ENCODE assay signal across 17 cellular contexts in the genomic region with DNA sequence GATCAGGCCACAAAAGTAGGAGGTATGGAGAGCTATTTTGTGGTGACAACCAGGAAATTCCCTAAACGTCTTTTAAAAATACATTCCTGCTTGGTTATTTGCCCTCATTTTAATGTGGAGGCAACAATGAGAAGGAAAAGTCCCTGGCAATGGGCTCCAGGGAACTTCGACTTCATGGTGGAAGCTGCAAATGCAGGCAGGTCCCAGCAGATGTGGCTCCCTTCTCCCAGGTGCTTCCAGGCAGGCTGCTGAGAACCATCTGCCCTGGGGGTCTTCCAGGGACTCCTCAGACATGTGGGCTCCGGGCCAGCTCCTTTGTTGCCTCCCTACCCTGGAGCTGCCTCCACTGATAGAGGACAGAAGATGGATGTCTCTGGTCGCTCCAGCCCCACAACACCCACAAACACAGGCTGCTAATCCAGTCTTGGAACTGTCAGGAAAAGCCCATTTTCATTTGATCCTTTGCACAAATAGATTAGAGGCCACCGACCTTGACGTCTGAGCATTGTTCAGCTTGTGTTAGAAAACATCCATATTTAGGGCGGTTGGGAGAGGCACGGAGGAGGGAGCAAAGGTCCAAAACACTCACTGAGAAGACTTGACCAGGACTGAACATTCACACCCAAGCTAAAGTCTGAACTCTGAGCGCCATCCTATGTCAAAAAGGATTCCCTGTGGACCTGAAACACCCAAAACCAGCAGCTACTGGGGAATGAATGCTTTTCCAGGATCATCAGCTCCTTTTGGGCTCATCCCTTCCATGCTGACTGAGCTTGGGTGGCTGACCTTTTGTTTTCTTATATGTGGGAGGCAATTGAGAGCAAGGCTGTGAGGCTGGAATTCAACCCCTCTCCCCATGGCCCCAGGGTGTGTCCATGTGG. TPM values are rescaled to one million over a fixed set of nuclear protein-coding genes. Genes with fewer than 3 reads are reported as not detected.
DNase-seq lines count a peak whose midpoint lies in the region; ATAC-seq and TF ChIP-seq lines count a peak whose summit lies in the region.
"Had no signal": no experiment of that assay in that cellular context is flagged by ENCODE, and none has a peak within 500 bp of the region (broad histone marks: within the 10 kb centered on the region; RNA-seq: fewer than 3 reads in every experiment).

No MANE protein-coding gene starts in this region.

- TF ChIP-seq POLR2A in testis (IDR thresholded peaks at IDR 0.05): no peak

- H3K9me3 ChIP-seq in testis: no peaks in the 10 kb centered on the region
- H3K9me3 ChIP-seq: gastroesophageal sphincter, upper lobe of right lung had no signal

- peaks cover 1% of the 10 kb centered on the region for H3K27me3 ChIP-seq in brain microvascular endothelial cell (replicated peaks)
- no peaks in the 10 kb centered on the region for H3K27me3 ChIP-seq in testis
- H3K27me3 ChIP-seq: gastroesophageal sphincter, upper lobe of right lung had no signal

- TF ChIP-seq CTCF in brain microvascular endothelial cell (IDR thresholded peaks at IDR 0.05; ENCODE audit: low read depth, low read length, missing control alignments): peak; percentile 21
- TF ChIP-seq CTCF in testis (IDR thresholded peaks at IDR 0.05): no peak

- WGBS in testis, 2 donors: 39 to 43% methylated on average over 9 of the region's 9 CpGs

- in situ Hi-C loops in brain microvascular endothelial cell (cut with HindIII; ENCODE audit: low pct_ligation_motif_present, low sequenced_read_pairs): no loop called here

- intact Hi-C loops in testis (cut with DNase I; ENCODE audit: low total_unique reads) (no loop called here), posterior vena cava (cut with DNase I) (no loop called here)

- peak; percentile 22 for DNase-seq in activated effector memory CD4-positive, alpha-beta T cell treated with anti-CD3 and anti-CD28 coated beads, Interleukin-2, amount 50 U/mL, for 16 hours
- no peak for DNase-seq in activated effector memory CD4-positive, alpha-beta T cell treated with Interleukin-2 at 50 U/mL for 16 hours
- DNase-seq in brain microvascular endothelial cell: no peak
- peak; percentile 65 for DNase-seq in left kidney (ENCODE audit: low read depth, low spot score)
- DNase-seq in testis: peak; percentile 17
- DNase-seq in posterior vena cava (ENCODE audit: low spot score): no peak
- DNase-seq: activated B cell treated with CpG ODN at 0.5 μM for 24 hours; activated CD8-positive, alpha-beta memory T cell treated with anti-CD3 and anti-CD28 coated beads, Interleukin-2, amount 50 U/mL, for 4 hours; activated naive CD8-positive, alpha-beta T cell treated with anti-CD3 and anti-CD28 coated beads, Interleukin-2, amount 10 ng/mL, durations not matched to agents 7 days and 5 days; DMS153; NCI-H2029; upper lobe of right lung had no signal

- H3K4me1 ChIP-seq in testis: peaks cover 15% of the 10 kb centered on the region

- no peak overlapping the region for H3K4me3 ChIP-seq in brain microvascular endothelial cell (ENCODE audit: low read depth, low read length)
- no peak overlapping the region for H3K4me3 ChIP-seq in testis
- H3K4me3 ChIP-seq: gastroesophageal sphincter, SK-N-MC, upper lobe of right lung had no signal

- H3K27ac ChIP-seq in brain microvascular endothelial cell (no peak overlapping the region), testis (no peak overlapping the region)
- H3K27ac ChIP-seq: gastroesophageal sphincter, SK-N-MC, upper lobe of right lung had no signal

- no peak for ATAC-seq in GM18870 (IDR thresholded peaks at IDR 0.05; ENCODE audit: unreplicated experiment)
- no peak for ATAC-seq in HG02571 (IDR thresholded peaks at IDR 0.05; ENCODE audit: unreplicated experiment)
- ATAC-seq: gastroesophageal sphincter had no signal

- no peaks in the 10 kb centered on the region for H3K36me3 ChIP-seq in brain microvascular endothelial cell (replicated peaks)
- no peaks in the 10 kb centered on the region for H3K36me3 ChIP-seq in testis (ENCODE audit: low read depth, missing control alignments)
- H3K36me3 ChIP-seq: gastroesophageal sphincter, upper lobe of right lung had no signal

RNA-seq across cellular contexts. Expression of a gene that starts 30.2 kb away (rescaled TPM):
- total RNA-seq in testis (1 to 10 TPM; 2.2 to 2.5 TPM), posterior vena cava (100 to 1,000 TPM in 1 of 2 donors, 10 to 100 TPM in 1; 87.8 to 102 TPM)
- 5.3 TPM for polyA plus RNA-seq in testis (ENCODE audit: insufficient read depth, low read depth, low replicate concordance)
- total RNA-seq: activated B cell treated with CpG ODN at 0.5 μM for 24 hours; activated naive CD8-positive, alpha-beta T cell treated with anti-CD3 and anti-CD28 coated beads, Interleukin-2, amount 10 ng/mL, durations not matched to agents 7 days and 5 days had no signal
- polyA plus RNA-seq: IgD-negative memory B cell had no signal

Comparison
In these comparisons a context has a peak if more than half of its experiments do, and no peak if none do; other contexts are left out.
1. DNase-seq: peak in activated effector memory CD4-positive, alpha-beta T cell treated with anti-CD3 and anti-CD28 coated beads, Interleukin-2, amount 50 U/mL, for 16 hours (single experiment), left kidney (single experiment) and testis (single experiment); none in activated effector memory CD4-positive, alpha-beta T cell treated with Interleukin-2 at 50 U/mL for 16 hours (single experiment), brain microvascular endothelial cell (single experiment) and posterior vena cava (single experiment).
2. RNA of a gene that starts 30.2 kb away (total RNA-seq): 87.8 to 102 TPM in posterior vena cava; 2.2 to 2.5 TPM in testis; every median in the first group is over 10 times any median in the second.